ENCODE assay signal across 1 cellular context in the genomic region with DNA sequence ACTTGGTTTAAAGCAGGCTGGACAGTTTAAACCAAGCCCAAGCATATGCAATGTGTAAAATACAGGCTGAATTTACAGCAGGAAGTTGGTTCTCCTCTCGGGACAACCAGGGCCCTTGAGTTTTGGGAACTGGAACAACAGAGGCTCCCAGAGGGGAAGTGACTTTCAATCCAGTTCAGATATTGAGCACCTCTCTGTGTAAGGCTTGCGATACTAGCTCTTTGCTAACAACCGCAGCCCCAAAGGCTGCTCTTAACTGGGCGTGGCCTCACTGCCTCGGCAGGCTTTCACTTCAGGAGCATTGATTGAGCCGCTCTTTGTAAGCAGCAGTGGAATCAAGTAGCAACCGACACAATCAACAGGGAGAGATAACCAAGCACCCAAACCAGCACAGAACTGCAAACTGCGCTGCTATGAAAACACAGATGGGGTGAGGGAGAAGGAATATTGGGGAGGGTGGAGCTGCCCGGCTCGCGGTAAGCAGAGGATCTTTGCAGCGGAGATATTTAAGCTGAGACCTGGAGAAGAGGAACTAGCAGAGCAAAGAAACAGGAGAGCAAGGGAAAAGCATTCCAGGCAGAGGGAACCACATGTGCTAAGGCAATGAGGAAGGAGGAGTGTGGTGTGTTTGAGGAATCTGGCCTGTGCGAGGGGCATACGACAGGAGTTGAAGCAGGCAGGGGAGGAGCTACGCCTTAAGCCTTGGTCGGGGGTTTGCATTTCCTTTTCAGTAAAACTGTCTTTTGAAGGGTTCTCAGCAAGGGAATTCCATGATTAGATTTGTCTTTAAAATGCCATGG.
TF ChIP-seq lines count a peak whose summit lies in the region.

No MANE protein-coding gene starts in this region.

TF ChIP-seq in HepG2, 621 proteins besides CTCF, POLR2A, EP300 and RAD21 (continued from another document and continues in another):
- TF ChIP-seq ZNF652 (CRISPR knock-in tag; IDR thresholded peaks at IDR 0.05; ENCODE audit: borderline replicate concordance, low read depth) = no peak
- TF ChIP-seq MLXIP (CRISPR knock-in tag; IDR thresholded peaks at IDR 0.05; ENCODE audit: borderline replicate concordance) = no peak
- TF ChIP-seq ZNF841 (CRISPR knock-in tag; IDR thresholded peaks at IDR 0.05; ENCODE audit: borderline replicate concordance) = no peak
- TF ChIP-seq ZNF790 (CRISPR knock-in tag; IDR thresholded peaks at IDR 0.05; ENCODE audit: borderline replicate concordance) = no peak
- no peak for TF ChIP-seq KDM3A (CRISPR knock-in tag; IDR thresholded peaks at IDR 0.05; ENCODE audit: low read depth)
- TF ChIP-seq, protein P1, sequence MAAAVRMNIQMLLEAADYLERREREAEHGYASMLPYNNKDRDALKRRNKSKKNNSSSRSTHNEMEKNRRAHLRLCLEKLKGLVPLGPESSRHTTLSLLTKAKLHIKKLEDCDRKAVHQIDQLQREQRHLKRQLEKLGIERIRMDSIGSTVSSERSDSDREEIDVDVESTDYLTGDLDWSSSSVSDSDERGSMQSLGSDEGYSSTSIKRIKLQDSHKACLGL (CRISPR knock-in tag; IDR thresholded peaks at IDR 0.05) = no peak; the same call in 1 of the 2 replicates
- no peak for TF ChIP-seq TCF7 (IDR thresholded peaks at IDR 0.05; ENCODE audit: low read depth)
- TF ChIP-seq MAFF (IDR thresholded peaks at IDR 0.05; ENCODE audit: low read depth, low read length) = no peak
- no peak for TF ChIP-seq JDP2 (CRISPR knock-in tag; IDR thresholded peaks at IDR 0.05; ENCODE audit: borderline replicate concordance)
- TF ChIP-seq MAFK (conservative IDR thresholded peaks at IDR 0.05 in 1 of 2, IDR thresholded peaks at IDR 0.05 in 1 of 2; ENCODE audit: low read length in 2 of 2) = no peak
- no peak for TF ChIP-seq NFYB (CRISPR knock-in tag; IDR thresholded peaks at IDR 0.05)
- TF ChIP-seq KLF11 (CRISPR knock-in tag; IDR thresholded peaks at IDR 0.05) = no peak
- TF ChIP-seq TEAD2 (CRISPR knock-in tag; IDR thresholded peaks at IDR 0.05) = no peak
- TF ChIP-seq ZNF775 (CRISPR knock-in tag; IDR thresholded peaks at IDR 0.05; ENCODE audit: borderline replicate concordance) = no peak
- no peak for TF ChIP-seq ZNF577 (CRISPR knock-in tag; IDR thresholded peaks at IDR 0.05; ENCODE audit: borderline replicate concordance, low read depth)
- TF ChIP-seq E2F1 (CRISPR knock-in tag; IDR thresholded peaks at IDR 0.05) = no peak
- no peak for TF ChIP-seq SRY (CRISPR knock-in tag; IDR thresholded peaks at IDR 0.05)
- TF ChIP-seq ZNF777 (CRISPR knock-in tag; IDR thresholded peaks at IDR 0.05) = no peak
- TF ChIP-seq NFRKB (IDR thresholded peaks at IDR 0.05) = no peak
- TF ChIP-seq KAT8 (CRISPR knock-in tag; IDR thresholded peaks at IDR 0.05) = 0 out of 2 replicates have a peak, but pooled peaks have one; percentile 27
- peak; percentile 20; the same call in 1 of the 2 replicates for TF ChIP-seq ZMYM4 (CRISPR knock-in tag; IDR thresholded peaks at IDR 0.05)
- no peak for TF ChIP-seq ATAD3A (CRISPR knock-in tag; IDR thresholded peaks at IDR 0.05)
- no peak for TF ChIP-seq SOX6 (IDR thresholded peaks at IDR 0.05)
- TF ChIP-seq SOX6 (CRISPR knock-in tag; IDR thresholded peaks at IDR 0.05) = no peak; the same call in 1 of the 2 replicates
- no peak for TF ChIP-seq MXD4 (CRISPR knock-in tag; IDR thresholded peaks at IDR 0.05)
- no peak for TF ChIP-seq ZSCAN25 (CRISPR knock-in tag; IDR thresholded peaks at IDR 0.05)
- TF ChIP-seq ZNF468 (CRISPR knock-in tag; IDR thresholded peaks at IDR 0.05) = no peak
- TF ChIP-seq, protein P2, sequence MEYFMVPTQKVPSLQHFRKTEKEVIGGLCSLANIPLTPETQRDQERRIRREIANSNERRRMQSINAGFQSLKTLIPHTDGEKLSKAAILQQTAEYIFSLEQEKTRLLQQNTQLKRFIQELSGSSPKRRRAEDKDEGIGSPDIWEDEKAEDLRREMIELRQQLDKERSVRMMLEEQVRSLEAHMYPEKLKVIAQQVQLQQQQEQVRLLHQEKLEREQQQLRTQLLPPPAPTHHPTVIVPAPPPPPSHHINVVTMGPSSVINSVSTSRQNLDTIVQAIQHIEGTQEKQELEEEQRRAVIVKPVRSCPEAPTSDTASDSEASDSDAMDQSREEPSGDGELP (IDR thresholded peaks at IDR 0.05; ENCODE audit: borderline replicate concordance, low read depth) = no peak
- TF ChIP-seq ZNF256 (CRISPR knock-in tag; conservative IDR thresholded peaks at IDR 0.05) = no peak
- TF ChIP-seq, protein P3, sequence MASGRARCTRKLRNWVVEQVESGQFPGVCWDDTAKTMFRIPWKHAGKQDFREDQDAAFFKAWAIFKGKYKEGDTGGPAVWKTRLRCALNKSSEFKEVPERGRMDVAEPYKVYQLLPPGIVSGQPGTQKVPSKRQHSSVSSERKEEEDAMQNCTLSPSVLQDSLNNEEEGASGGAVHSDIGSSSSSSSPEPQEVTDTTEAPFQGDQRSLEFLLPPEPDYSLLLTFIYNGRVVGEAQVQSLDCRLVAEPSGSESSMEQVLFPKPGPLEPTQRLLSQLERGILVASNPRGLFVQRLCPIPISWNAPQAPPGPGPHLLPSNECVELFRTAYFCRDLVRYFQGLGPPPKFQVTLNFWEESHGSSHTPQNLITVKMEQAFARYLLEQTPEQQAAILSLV (CRISPR knock-in tag; IDR thresholded peaks at IDR 0.05; ENCODE audit: borderline replicate concordance) = no peak
- TF ChIP-seq ZBTB20 (CRISPR knock-in tag; IDR thresholded peaks at IDR 0.05; ENCODE audit: borderline replicate concordance, low read depth) = no peak
- TF ChIP-seq, protein P4, sequence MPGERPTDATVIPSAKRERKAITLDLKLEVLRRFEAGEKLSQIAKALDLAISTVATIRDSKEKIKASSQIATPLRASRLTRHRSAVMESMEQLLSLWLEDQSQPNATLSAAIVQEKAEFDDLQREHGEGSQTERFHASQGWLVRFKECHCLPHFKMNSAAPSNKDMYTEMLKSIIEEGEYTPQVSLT (CRISPR knock-in tag; IDR thresholded peaks at IDR 0.05; ENCODE audit: borderline replicate concordance, low read depth) = no peak
- TF ChIP-seq SMAD3 (CRISPR knock-in tag; IDR thresholded peaks at IDR 0.05) = no peak
- TF ChIP-seq ZNF224 (CRISPR knock-in tag; IDR thresholded peaks at IDR 0.05) = 0 out of 2 replicates have a peak, but pooled peaks have one; percentile 36
- no peak for TF ChIP-seq GLI4 (CRISPR knock-in tag; IDR thresholded peaks at IDR 0.05; ENCODE audit: borderline replicate concordance)
- TF ChIP-seq FIP1L1 (IDR thresholded peaks at IDR 0.05; ENCODE audit: borderline replicate concordance, insufficient read depth, low read depth, low read length) = no peak
- TF ChIP-seq ZNF451 (CRISPR knock-in tag; IDR thresholded peaks at IDR 0.05) = no peak
- TF ChIP-seq THAP11 (CRISPR knock-in tag; IDR thresholded peaks at IDR 0.05) = no peak
- TF ChIP-seq ZNF724P (CRISPR knock-in tag; IDR thresholded peaks at IDR 0.05; ENCODE audit: borderline replicate concordance) = no peak
- no peak for TF ChIP-seq AGO2 (optimal IDR thresholded peaks at IDR 0.05; ENCODE audit: low read depth, low read length)
- TF ChIP-seq ZNF549 (CRISPR knock-in tag; IDR thresholded peaks at IDR 0.05) = no peak
- no peak for TF ChIP-seq ZBTB46 (CRISPR knock-in tag; IDR thresholded peaks at IDR 0.05; ENCODE audit: borderline replicate concordance)
- TF ChIP-seq ZNF740 (CRISPR knock-in tag; IDR thresholded peaks at IDR 0.05) = no peak
- no peak for TF ChIP-seq CC2D1A (CRISPR knock-in tag; IDR thresholded peaks at IDR 0.05)
- TF ChIP-seq, protein P5, sequence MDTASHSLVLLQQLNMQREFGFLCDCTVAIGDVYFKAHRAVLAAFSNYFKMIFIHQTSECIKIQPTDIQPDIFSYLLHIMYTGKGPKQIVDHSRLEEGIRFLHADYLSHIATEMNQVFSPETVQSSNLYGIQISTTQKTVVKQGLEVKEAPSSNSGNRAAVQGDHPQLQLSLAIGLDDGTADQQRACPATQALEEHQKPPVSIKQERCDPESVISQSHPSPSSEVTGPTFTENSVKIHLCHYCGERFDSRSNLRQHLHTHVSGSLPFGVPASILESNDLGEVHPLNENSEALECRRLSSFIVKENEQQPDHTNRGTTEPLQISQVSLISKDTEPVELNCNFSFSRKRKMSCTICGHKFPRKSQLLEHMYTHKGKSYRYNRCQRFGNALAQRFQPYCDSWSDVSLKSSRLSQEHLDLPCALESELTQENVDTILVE (CRISPR knock-in tag; IDR thresholded peaks at IDR 0.05) = 0 out of 2 replicates have a peak, but pooled peaks have one; percentile 11
- TF ChIP-seq ZBTB49 (CRISPR knock-in tag; IDR thresholded peaks at IDR 0.05; ENCODE audit: borderline replicate concordance) = no peak
- TF ChIP-seq ZNF562 (CRISPR knock-in tag; IDR thresholded peaks at IDR 0.05; ENCODE audit: borderline replicate concordance) = no peak
- TF ChIP-seq BORCS8-MEF2B (CRISPR knock-in tag; IDR thresholded peaks at IDR 0.05) = no peak
- TF ChIP-seq KDM5A (IDR thresholded peaks at IDR 0.05; ENCODE audit: borderline replicate concordance, low read length) = no peak
- no peak for TF ChIP-seq ZNF660 (CRISPR knock-in tag; IDR thresholded peaks at IDR 0.05; ENCODE audit: borderline replicate concordance, low read depth)
- no peak for TF ChIP-seq ZNF260 (CRISPR knock-in tag; IDR thresholded peaks at IDR 0.05; ENCODE audit: borderline replicate concordance, low read depth)
- no peak for TF ChIP-seq MBNL3 (CRISPR knock-in tag; conservative IDR thresholded peaks at IDR 0.05)
- TF ChIP-seq SMC3 (IDR thresholded peaks at IDR 0.05; ENCODE audit: low read length) = peak; percentile 9; the same call in 1 of the 2 replicates
- no peak for TF ChIP-seq RFXAP (CRISPR knock-in tag; IDR thresholded peaks at IDR 0.05; ENCODE audit: borderline replicate concordance)
